In the genomic region with DNA sequence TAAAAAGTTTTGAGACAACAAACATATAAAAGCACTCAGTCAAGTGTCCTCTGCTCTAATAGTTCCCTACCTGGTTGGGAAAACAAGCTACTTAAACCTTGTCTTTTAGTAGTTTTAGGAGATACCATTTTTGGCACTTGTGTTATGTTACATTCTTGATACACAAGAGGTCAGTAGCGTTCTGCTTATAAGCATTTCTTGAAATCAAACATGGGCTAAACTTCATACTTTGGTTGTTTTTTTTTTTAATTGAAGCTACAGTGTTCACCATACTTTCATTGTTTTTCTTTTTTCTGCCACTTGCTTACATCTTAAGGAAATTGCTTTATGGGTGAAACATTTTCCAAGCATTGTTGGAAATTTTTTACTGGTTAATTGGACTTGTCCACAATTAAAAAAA, we compare ENCODE assay signal across 8 cellular contexts. TPM values are rescaled to one million over a fixed set of nuclear protein-coding genes. Genes with fewer than 3 reads are reported as not detected.
DNase-seq lines count a peak whose midpoint lies in the region; ATAC-seq and TF ChIP-seq lines count a peak whose summit lies in the region.

No MANE protein-coding gene starts in this region.

- H3K27me3 ChIP-seq in endodermal cell (ENCODE audit: control insufficient read depth, insufficient read depth, low read length, poor library complexity, severe bottlenecking) (no peaks in the 10 kb centered on the region), transverse colon (no peaks in the 10 kb centered on the region)

- H3K4me1 Mint-ChIP-seq in endodermal cell, result peaks cover 15% of the 10 kb centered on the region

- H3K27ac ChIP-seq in endodermal cell (ENCODE audit: low read depth, low read length) (no peak overlapping the region), transverse colon (no peak overlapping the region)

- H3K4me3 ChIP-seq in endodermal cell (ENCODE audit: low read length), result no peak overlapping the region
- H3K4me3 ChIP-seq in transverse colon, result no peak overlapping the region

- no peaks in the 10 kb centered on the region for H3K9me3 ChIP-seq in endodermal cell (ENCODE audit: control insufficient read depth, low read length)
- peaks cover 0 to 6% of the 10 kb centered on the region in 2 donors for H3K9me3 ChIP-seq in transverse colon

- H3K36me3 Mint-ChIP-seq in endodermal cell (ENCODE audit: low read depth), result peaks cover 3% of the 10 kb centered on the region

- H3K9ac ChIP-seq in endodermal cell (ENCODE audit: extremely low read depth, low read length, poor library complexity, severe bottlenecking), result no peak overlapping the region

- TF ChIP-seq EP300 in transverse colon (IDR thresholded peaks at IDR 0.05; ENCODE audit: low read depth), result no peak

- WGBS in endodermal cell (ENCODE audit: insufficient coverage in 1 of 2, insufficient read length in 1 of 2), 2 experiments, result 67% methylated on average over 1 of the region's 1 CpG
- WGBS in transverse colon (ENCODE audit: low coverage in 1 of 2), 2 donors, result 11 to 37% methylated on average over 1 of the region's 1 CpG

- peak overlapping the region; percentile 40 for H3K27ac Mint-ChIP-seq in endodermal cell

- H3K36me3 ChIP-seq in endodermal cell (ENCODE audit: control insufficient read depth, insufficient read depth, low read length) (peaks cover 3% of the 10 kb centered on the region), transverse colon (no peaks in the 10 kb centered on the region)

- no peak for DNase-seq in AG09319 (ENCODE audit: extremely low read depth, low read depth)
- peak; percentile 24 for DNase-seq in NCI-H460 (ENCODE audit: extremely low read depth, low read depth)
- DNase-seq in endodermal cell, result no peak
- peak; percentile 62 for DNase-seq in renal cortical epithelial cell (ENCODE audit: low read depth)
- DNase-seq in transverse colon, result no peak
- no peak for DNase-seq in HuH-7.5 (ENCODE audit: low spot score)

- H3K9me3 Mint-ChIP-seq in endodermal cell, result peaks cover 3% of the 10 kb centered on the region

- peak; percentile 30 for TF ChIP-seq CTCF in AG09319 (IDR thresholded peaks at IDR 0.05; ENCODE audit: low read depth, low read length)
- TF ChIP-seq CTCF in endodermal cell (conservative IDR thresholded peaks at IDR 0.05), result peak; percentile 72
- TF ChIP-seq CTCF in transverse colon (IDR thresholded peaks at IDR 0.05), result peak in 2 of 5 experiments; percentile 15 to 18

- H3K4me1 ChIP-seq in endodermal cell (ENCODE audit: control insufficient read depth, insufficient read depth, low read length) (no peaks in the 10 kb centered on the region), transverse colon (no peaks in the 10 kb centered on the region)

- ATAC-seq in GM18868 (IDR thresholded peaks at IDR 0.05; ENCODE audit: unreplicated experiment) (peak; percentile 50), GM19023 (IDR thresholded peaks at IDR 0.05; ENCODE audit: unreplicated experiment) (no peak)

- no peak overlapping the region for H3K4me3 Mint-ChIP-seq in endodermal cell

- in situ Hi-C loops in transverse colon (cut with MboI; ENCODE audit: low pct_ligation_motif_present in 1 of 4, low pct_unique_long_range_greater_than_20kb in 1 of 4, low sequenced_read_pairs in 3 of 4), result no loop called here

- H3K27me3 Mint-ChIP-seq in endodermal cell (ENCODE audit: insufficient read depth), result no peaks in the 10 kb centered on the region

- no peak for TF ChIP-seq POLR2A in transverse colon (IDR thresholded peaks at IDR 0.05)

- intact Hi-C loops in transverse colon (cut with DNase I; ENCODE audit: low total_unique reads), result loop anchor here (10.0 kb wide), 1 partner anchor 564 kb away; no protein-coding TSS in a partner anchor

RNA-seq across cellular contexts. Expression of gene NHLRC3, which starts 12.9 kb away (rescaled TPM):
- 7.4 and 10.1 TPM in 2 replicates for total RNA-seq in NCI-H460 (2014; rRNA removed; shearing (Covaris generic))
- 22.2 and 25.7 TPM in 2 replicates for polyA plus RNA-seq in NCI-H460 (2014; cell fraction: nucleus; rRNA removed)
- total RNA-seq in endodermal cell (10 to 100 TPM; 13.7 to 23.4 TPM), renal cortical epithelial cell (23.8 and 23.9 TPM in 2 replicates), transverse colon (10 to 100 TPM in 3 of 4 donors, 1 to 10 TPM in 1; 3.2 to 58.1 (median 38.9) TPM)
- 23.2 TPM for polyA plus RNA-seq in endodermal cell (2013, experiment 1 of 2)
- 18.3 TPM for polyA plus RNA-seq in endodermal cell (2013, experiment 2 of 2)

RNA-seq across cellular contexts. Expression of gene PROSER1, which starts 13.3 kb away (rescaled TPM):
- total RNA-seq in NCI-H460 (2014; rRNA removed; shearing (Covaris generic)), result 16.7 and 18.5 TPM in 2 replicates
- polyA plus RNA-seq in NCI-H460 (2014; cell fraction: nucleus; rRNA removed), result 13.2 and 66.3 TPM in 2 replicates
- 10 to 100 TPM; 54.0 to 62.1 TPM for total RNA-seq in endodermal cell
- polyA plus RNA-seq in endodermal cell (2013, experiment 1 of 2), result 52.4 TPM
- 45.0 TPM for polyA plus RNA-seq in endodermal cell (2013, experiment 2 of 2)
- total RNA-seq in renal cortical epithelial cell, result 15.5 and 20.9 TPM in 2 replicates
- total RNA-seq in transverse colon, result 100 to 1,000 TPM in 1 of 4 donors, 10 to 100 TPM in 3; 18.5 to 174 (median 71.1) TPM

Comparison
In these comparisons a context has a peak if more than half of its experiments do, and no peak if none do; other contexts are left out.
1. DNase-seq: peak in NCI-H460 (single experiment) and renal cortical epithelial cell (single experiment); none in AG09319 (single experiment), endodermal cell (single experiment), transverse colon (single experiment) and HuH-7.5 (single experiment).